Comparison of ENCODE assay signal across 7 cellular contexts in genomic region chr11:319465-320273, GRCh38. TPM values are rescaled to one million over a fixed set of nuclear protein-coding genes. Genes with fewer than 3 reads are reported as not detected.
DNase-seq lines count a peak whose midpoint lies in the region; ATAC-seq, FAIRE-seq and TF ChIP-seq lines count a peak whose summit lies in the region.
"Not testable (repeated sequence)": the region's sequence is repeated elsewhere in the genome, so short reads cannot be mapped to it uniquely, and the experiment has no call there.
"Had no signal": no experiment of that assay in that cellular context is flagged by ENCODE, and none has a peak within 500 bp of the region (broad histone marks: within the 10 kb centered on the region; RNA-seq: fewer than 3 reads in every experiment).

No MANE protein-coding gene starts in this region.

- H3K27ac ChIP-seq in SK-N-SH (ENCODE audit: low read depth in 2 of 2, low read length in 1 of 2) (peak overlapping the region in 1 of 2 experiments; percentile 22; a peak in 1 of 4 replicates), cardiac muscle cell (peak overlapping the region; percentile 86), stomach smooth muscle (ENCODE audit: low read length) (peak overlapping the region; percentile 93)
- H3K27ac ChIP-seq in GM12878 (ENCODE audit: control insufficient read depth, insufficient read depth): not testable (repeated sequence)

- DNase-seq in EH (ENCODE audit: low read depth): peak; percentile 40
- DNase-seq in SK-N-SH; GM12878 (ENCODE audit: low read depth, low spot score); cardiac muscle cell (ENCODE audit: low read depth in 1 of 2, low spot score in 1 of 2); naive B cell: not testable (repeated sequence)

- not testable (repeated sequence) for H3K4me1 ChIP-seq in SK-N-SH (ENCODE audit: control insufficient read depth in 1 of 2, insufficient read depth in 2 of 2, low read depth in 1 of 2, low read length in 1 of 2); GM12878 (ENCODE audit: control insufficient read depth, insufficient read depth, low read length)
- peaks cover 11% of the 10 kb centered on the region for H3K4me1 ChIP-seq in cardiac muscle cell (ENCODE audit: low read depth)
- H3K4me1 ChIP-seq in stomach smooth muscle (ENCODE audit: control insufficient read depth, insufficient read depth, low read length): peaks cover 24% of the 10 kb centered on the region

- H3K4me3 ChIP-seq in SK-N-SH (ENCODE audit: low read depth in 2 of 2, low read length in 1 of 2) (peak overlapping the region; percentile 41 to 47), GM12878 (peak overlapping the region; percentile 32; the same call in 1 of the 2 replicates), cardiac muscle cell (peak overlapping the region; percentile 38), stomach smooth muscle (ENCODE audit: low read length in 2 of 2) (peak overlapping the region; percentile 83 to 92)

- whole genome bisulfite sequencing in SK-N-SH (ENCODE audit: low lambda C conversion rate): 88% methylated on average over 13 of the region's 24 CpGs
- 91% methylated on average over 21 of the region's 24 CpGs for WGBS in GM12878 (ENCODE audit: insufficient coverage, insufficient replicate concordance, low lambda C conversion rate, missing lambda C conversion rate)

- peak overlapping the region; percentile 95 for H3K4me2 ChIP-seq in SK-N-SH
- peak overlapping the region; percentile 60 for H3K4me2 ChIP-seq in GM12878 (ENCODE audit: control insufficient read depth, insufficient read depth)

- H3K36me3 Mint-ChIP-seq in naive B cell: not testable (repeated sequence)

- peak overlapping the region in 5 of 6 donors; percentile 48 to 80 (median 69) for H3K27ac Mint-ChIP-seq in naive B cell

- H3K4me3 Mint-ChIP-seq in naive B cell: peak overlapping the region; percentile 68 to 88 (median 82)

- peak; percentile 2; the same call in 2 of the 3 replicates for ATAC-seq in GM12878
- ATAC-seq in naive B cell (ENCODE audit: low read depth in 2 of 2): not testable (repeated sequence)

- not testable (repeated sequence) for BruUV-seq in GM12878 (replicated peaks; lab: Mats Ljungman, UMichigan)

- RAD21 ChIA-PET in GM12878 (lab: Charles Lee; ENCODE audit: unreplicated experiment): interaction anchor here (0.8 kb wide), 1 partner anchor 11 kb away, joined by 3 read pairs; no protein-coding TSS in a partner anchor

- peak overlapping the region; percentile 59; the same call in 1 of the 2 replicates for H3K9ac ChIP-seq in SK-N-SH
- H3K9ac ChIP-seq in GM12878 (ENCODE audit: control insufficient read depth, insufficient read depth, low read length): not testable (repeated sequence)
- peak overlapping the region; percentile 78 to 98 for H3K9ac ChIP-seq in stomach smooth muscle (ENCODE audit: low read length in 2 of 2)

- peaks cover 19 to 43% (median 31%) of the 10 kb centered on the region in 3 donors for H3K4me1 Mint-ChIP-seq in naive B cell

- TF ChIP-seq POLR2A in GM12878 (IDR thresholded peaks at IDR 0.05; ENCODE audit: low read depth, low read length): not testable (repeated sequence)

- not testable (repeated sequence) for H3K27me3 ChIP-seq in SK-N-SH (ENCODE audit: insufficient read depth); GM12878 (replicated peaks in 1 of 2; ENCODE audit: control insufficient read depth in 2 of 2, insufficient read depth in 2 of 2, low read length in 1 of 2)
- peaks cover 22% of the 10 kb centered on the region for H3K27me3 ChIP-seq in cardiac muscle cell
- peaks cover 2 to 16% of the 10 kb centered on the region in 2 donors for H3K27me3 ChIP-seq in stomach smooth muscle (ENCODE audit: control insufficient read depth in 1 of 2, insufficient read depth in 2 of 2, low read length in 2 of 2)

- in situ Hi-C loops in GM12878 (cut with MboI): not testable (repeated sequence)

- H3K9me2 ChIP-seq in SK-N-SH: not testable (repeated sequence)

- H4K20me1 ChIP-seq in SK-N-SH (ENCODE audit: insufficient read depth); GM12878 (ENCODE audit: control insufficient read depth, insufficient read depth): not testable (repeated sequence)

- not testable (repeated sequence) for TF ChIP-seq RAD21 in SK-N-SH (IDR thresholded peaks at IDR 0.05; ENCODE audit: low read length); GM12878 (IDR thresholded peaks at IDR 0.05; ENCODE audit: insufficient read depth, low read depth, low read length)

- not testable (repeated sequence) for H3K79me2 ChIP-seq in SK-N-SH (ENCODE audit: insufficient read depth)
- peaks cover 34% of the 10 kb centered on the region for H3K79me2 ChIP-seq in GM12878 (ENCODE audit: control insufficient read depth, insufficient read depth, low read length)

- H2AFZ ChIP-seq in SK-N-SH (ENCODE audit: low read depth); GM12878 (ENCODE audit: control insufficient read depth, low read depth, low read length): not testable (repeated sequence)

- H3F3A ChIP-seq in SK-N-SH (replicated peaks; ENCODE audit: insufficient read depth): not testable (repeated sequence)

- POLR2A ChIA-PET in SK-N-SH (lab: Yijun Ruan, JAX): not testable (repeated sequence)
- POLR2A ChIA-PET in GM12878 (lab: Charles Lee): interaction anchor here (1.1 kb wide), 1 partner anchor 10 kb away, joined by 6 read pairs; no protein-coding TSS in a partner anchor

- H3K9me3 ChIP-seq in SK-N-SH; GM12878 (replicated peaks; ENCODE audit: control insufficient read depth, insufficient read depth, low read length); cardiac muscle cell (ENCODE audit: low read depth); stomach smooth muscle (ENCODE audit: control insufficient read depth in 2 of 2, low read length in 2 of 2): not testable (repeated sequence)

- H3K27me3 Mint-ChIP-seq in naive B cell: not testable (repeated sequence)

- SMC1A ChIA-PET in GM12878 (lab: Charles Lee; ENCODE audit: uncharacterized antibody, unreplicated experiment): not testable (repeated sequence)

- CTCF ChIA-PET in SK-N-SH (lab: Yijun Ruan, JAX); GM12878 (lab: Yijun Ruan, JAX): not testable (repeated sequence)

- TF ChIP-seq CTCF in SK-N-SH (IDR thresholded peaks at IDR 0.05); GM12878 (IDR thresholded peaks at IDR 0.05 in 2 of 3, conservative IDR thresholded peaks at IDR 0.05 in 1 of 3; ENCODE audit: control insufficient read depth in 2 of 3, extremely low read depth in 1 of 3, insufficient read depth in 1 of 3, low read depth in 3 of 3, low read length in 3 of 3); cardiac muscle cell (IDR thresholded peaks at IDR 0.05; ENCODE audit: low read depth, low read length): not testable (repeated sequence)

- FAIRE-seq in GM12878 (lab: Jason Lieb, UNC): not testable (repeated sequence)

- TF ChIP-seq EP300 in SK-N-SH (IDR thresholded peaks at IDR 0.05; ENCODE audit: borderline replicate concordance in 1 of 2, low read depth in 1 of 2, low read length in 1 of 2); GM12878 (IDR thresholded peaks at IDR 0.05; ENCODE audit: borderline replicate concordance in 1 of 2, control insufficient read depth in 1 of 2, low read depth in 2 of 2, low read length in 2 of 2): not testable (repeated sequence)

- not testable (repeated sequence) for H3K36me3 ChIP-seq in SK-N-SH (replicated peaks in 1 of 2; ENCODE audit: control insufficient read depth in 1 of 2, insufficient read depth in 2 of 2, low read length in 1 of 2); GM12878 (ENCODE audit: control insufficient read depth in 2 of 2, insufficient read depth in 2 of 2, low read length in 1 of 2); cardiac muscle cell; stomach smooth muscle (ENCODE audit: control insufficient read depth in 2 of 2, insufficient read depth in 2 of 2, low read length in 2 of 2)

- intact Hi-C loops in GM12878 (cut with micrococcal nuclease; ENCODE audit: unreplicated experiment): not testable (repeated sequence)

- H3K9me3 Mint-ChIP-seq in naive B cell: not testable (repeated sequence)

RNA-seq across cellular contexts. Expression of gene IFITM3, which starts 1.0 kb away (rescaled TPM):
- polyA plus RNA-seq in SK-N-SH (2012; rRNA removed) (229 and 326 TPM in 2 replicates), GM12878 (2011; rRNA removed) (0.58 and 0.98 TPM in 2 replicates), GM12878 (2014; fragmentation: Illumina TruSeq; extraction: Trizol) (1.5 TPM in 1 of 2 replicates, not detected in the other), GM12878 (2014; fragmentation: Nextera tagmentation; extraction: Ambion mirVana) (1 to 10 TPM; 2.1 to 2.3 TPM), GM12878 (2014; rRNA removed) (0.77 and 1.8 TPM in 2 replicates), GM12878 (2016; fragmentation: Nextera tagmentation; extraction: Ambion mirVana) (1 to 10 TPM; 2.2 to 3.6 TPM), cardiac muscle cell (498 and 585 TPM in 2 replicates), naive B cell (ENCODE audit: low read depth in 6 of 6) (100 to 1,000 TPM in 1 of 6 donors, 10 to 100 TPM in 3, 1 to 10 TPM in 1, under 1 TPM in 1; 0.71 to 178 (median 64.1) TPM)
- 148 and 237 TPM in 2 replicates for polyA plus RNA-seq in SK-N-SH (2012; cell fraction: cytosol; rRNA removed)
- 84.2 and 113 TPM in 2 replicates for polyA plus RNA-seq in SK-N-SH (2012; cell fraction: nucleus; rRNA removed)
- total RNA-seq in GM12878 (2013; cell fraction: nucleolus; rRNA removed): 0.61 TPM in 1 of 2 replicates, not detected in the other
- total RNA-seq in GM12878 (2014; rRNA removed) (0.33 and 1.3 TPM in 2 replicates), GM12878 (2014; rRNA removed; fragmentation: Illumina TruSeq; extraction: Trizol) (0.54 and 0.88 TPM in 2 replicates), GM12878 (2021) (2.5 and 3.0 TPM in 2 replicates), cardiac muscle cell (108 and 137 TPM in 2 replicates)
- 2.3 TPM for polyA plus RNA-seq in GM12878 (2011; ENCODE audit: low read depth)
- 0.54 and 1.2 TPM in 2 replicates for polyA plus RNA-seq in GM12878 (2011; cell fraction: cytosol; rRNA removed)
- polyA plus RNA-seq in GM12878 (2011; cell fraction: nucleus; rRNA removed): 1.2 and 1.6 TPM in 2 replicates
- polyA plus RNA-seq in GM12878 (2012): 2.1 and 2.4 TPM in 2 replicates
- not detected in 2 replicates for polyA minus RNA-seq in GM12878 (2011; rRNA and poly(A)+ RNA removed)
- 3.7 and 7.7 TPM in 2 replicates for polyA minus RNA-seq in GM12878 (2011; cell fraction: cytosol; rRNA and poly(A)+ RNA removed)
- polyA minus RNA-seq in GM12878 (2011; cell fraction: nucleus; rRNA and poly(A)+ RNA removed): 0.97 and 1.3 TPM in 2 replicates
- polyA plus RNA-seq: neural cell had no signal

RNA-seq across cellular contexts. Expression of gene IFITM1, which starts 5.8 kb away (rescaled TPM):
- polyA plus RNA-seq in SK-N-SH (2012; rRNA removed) (15.3 and 19.4 TPM in 2 replicates), GM12878 (2011; rRNA removed) (240 and 671 TPM in 2 replicates), GM12878 (2014; fragmentation: Illumina TruSeq; extraction: Trizol) (491 and 1,007 TPM in 2 replicates), GM12878 (2014; fragmentation: Nextera tagmentation; extraction: Ambion mirVana) (1,000 to 10,000 TPM; 1,771 to 2,788 TPM), GM12878 (2014; rRNA removed) (864 and 887 TPM in 2 replicates), GM12878 (2016; fragmentation: Nextera tagmentation; extraction: Ambion mirVana) (100 to 1,000 TPM; 456 to 479 TPM), cardiac muscle cell (74.3 and 154 TPM in 2 replicates), naive B cell (ENCODE audit: low read depth in 6 of 6) (100 to 1,000 TPM; 152 to 299 (median 164) TPM)
- polyA plus RNA-seq in SK-N-SH (2012; cell fraction: cytosol; rRNA removed): 10.6 and 12.6 TPM in 2 replicates
- 4.7 and 8.8 TPM in 2 replicates for polyA plus RNA-seq in SK-N-SH (2012; cell fraction: nucleus; rRNA removed)
- 166 and 177 TPM in 2 replicates for total RNA-seq in GM12878 (2013; cell fraction: nucleolus; rRNA removed)
- total RNA-seq in GM12878 (2014; rRNA removed) (543 and 574 TPM in 2 replicates), GM12878 (2014; rRNA removed; fragmentation: Illumina TruSeq; extraction: Trizol) (485 and 549 TPM in 2 replicates), GM12878 (2021) (396 and 453 TPM in 2 replicates), cardiac muscle cell (47.2 and 68.9 TPM in 2 replicates)
- 839 TPM for polyA plus RNA-seq in GM12878 (2011; ENCODE audit: low read depth)
- 1,141 and 1,225 TPM in 2 replicates for polyA plus RNA-seq in GM12878 (2011; cell fraction: cytosol; rRNA removed)
- 403 and 488 TPM in 2 replicates for polyA plus RNA-seq in GM12878 (2011; cell fraction: nucleus; rRNA removed)
- polyA plus RNA-seq in GM12878 (2012): 758 and 904 TPM in 2 replicates
- polyA minus RNA-seq in GM12878 (2011; rRNA and poly(A)+ RNA removed): 804 and 1,098 TPM in 2 replicates
- 178 and 190 TPM in 2 replicates for polyA minus RNA-seq in GM12878 (2011; cell fraction: cytosol; rRNA and poly(A)+ RNA removed)
- polyA minus RNA-seq in GM12878 (2011; cell fraction: nucleus; rRNA and poly(A)+ RNA removed): 183 and 217 TPM in 2 replicates

RNA-seq across cellular contexts. Expression of gene IFITM2, which starts 12.1 kb away (rescaled TPM):
- polyA plus RNA-seq in SK-N-SH (2012; rRNA removed): 398 and 518 TPM in 2 replicates
- 239 and 341 TPM in 2 replicates for polyA plus RNA-seq in SK-N-SH (2012; cell fraction: cytosol; rRNA removed)
- polyA plus RNA-seq in SK-N-SH (2012; cell fraction: nucleus; rRNA removed): 92.5 and 106 TPM in 2 replicates
- total RNA-seq in GM12878 (2013; cell fraction: nucleolus; rRNA removed): 32.0 and 32.3 TPM in 2 replicates
- total RNA-seq in GM12878 (2014; rRNA removed): 267 and 271 TPM in 2 replicates
- 295 and 327 TPM in 2 replicates for total RNA-seq in GM12878 (2014; rRNA removed; fragmentation: Illumina TruSeq; extraction: Trizol)
- 676 and 768 TPM in 2 replicates for total RNA-seq in GM12878 (2021)
- polyA plus RNA-seq in GM12878 (2011; ENCODE audit: low read depth): 582 TPM
- polyA plus RNA-seq in GM12878 (2011; rRNA removed): 116 and 205 TPM in 2 replicates
- polyA plus RNA-seq in GM12878 (2011; cell fraction: cytosol; rRNA removed): 159 and 247 TPM in 2 replicates
- 40.7 and 48.7 TPM in 2 replicates for polyA plus RNA-seq in GM12878 (2011; cell fraction: nucleus; rRNA removed)
- polyA plus RNA-seq in GM12878 (2012): 605 and 961 TPM in 2 replicates
- 422 and 741 TPM in 2 replicates for polyA plus RNA-seq in GM12878 (2014; fragmentation: Illumina TruSeq; extraction: Trizol)
- 1,000 to 10,000 TPM; 2,669 to 3,672 TPM for polyA plus RNA-seq in GM12878 (2014; fragmentation: Nextera tagmentation; extraction: Ambion mirVana)
- 611 and 755 TPM in 2 replicates for polyA plus RNA-seq in GM12878 (2014; rRNA removed)
- 100 to 1,000 TPM; 707 to 829 TPM for polyA plus RNA-seq in GM12878 (2016; fragmentation: Nextera tagmentation; extraction: Ambion mirVana)
- 67.7 and 77.6 TPM in 2 replicates for polyA minus RNA-seq in GM12878 (2011; rRNA and poly(A)+ RNA removed)
- 83.9 and 93.5 TPM in 2 replicates for polyA minus RNA-seq in GM12878 (2011; cell fraction: cytosol; rRNA and poly(A)+ RNA removed)
- 31.3 and 51.8 TPM in 2 replicates for polyA minus RNA-seq in GM12878 (2011; cell fraction: nucleus; rRNA and poly(A)+ RNA removed)
- 71.6 and 84.8 TPM in 2 replicates for total RNA-seq in cardiac muscle cell
- 267 and 368 TPM in 2 replicates for polyA plus RNA-seq in cardiac muscle cell
- 1,000 to 10,000 TPM in 4 of 6 donors, 100 to 1,000 TPM in 2; 915 to 1,467 (median 1,288) TPM for polyA plus RNA-seq in naive B cell (ENCODE audit: low read depth in 6 of 6)
- polyA plus RNA-seq: neural cell had no signal

RNA-seq across cellular contexts. Expression of gene IFITM5, which starts 20.3 kb away (rescaled TPM):
- polyA plus RNA-seq in SK-N-SH (2012; rRNA removed) (not detected in 2 replicates), GM12878 (2011; rRNA removed) (not detected in 2 replicates), GM12878 (2014; fragmentation: Illumina TruSeq; extraction: Trizol) (not detected in 2 replicates), GM12878 (2014; fragmentation: Nextera tagmentation; extraction: Ambion mirVana) (not detected), GM12878 (2014; rRNA removed) (not detected in 2 replicates), GM12878 (2016; fragmentation: Nextera tagmentation; extraction: Ambion mirVana) (not detected), cardiac muscle cell (0.41 TPM in 1 of 2 replicates, not detected in the other), naive B cell (ENCODE audit: low read depth in 6 of 6) (not detected)
- polyA plus RNA-seq in SK-N-SH (2012; cell fraction: cytosol; rRNA removed): not detected in 2 replicates
- not detected in 2 replicates for polyA plus RNA-seq in SK-N-SH (2012; cell fraction: nucleus; rRNA removed)
- not detected in 2 replicates for total RNA-seq in GM12878 (2013; cell fraction: nucleolus; rRNA removed)
- total RNA-seq in GM12878 (2014; rRNA removed) (not detected in 2 replicates), GM12878 (2014; rRNA removed; fragmentation: Illumina TruSeq; extraction: Trizol) (not detected in 2 replicates), GM12878 (2021) (not detected in 2 replicates), cardiac muscle cell (not detected in 2 replicates)
- not detected for polyA plus RNA-seq in GM12878 (2011; ENCODE audit: low read depth)
- polyA plus RNA-seq in GM12878 (2011; cell fraction: cytosol; rRNA removed): not detected in 2 replicates
- polyA plus RNA-seq in GM12878 (2011; cell fraction: nucleus; rRNA removed): not detected in 2 replicates
- polyA plus RNA-seq in GM12878 (2012): not detected in 2 replicates
- polyA minus RNA-seq in GM12878 (2011; rRNA and poly(A)+ RNA removed): not detected in 2 replicates
- not detected in 2 replicates for polyA minus RNA-seq in GM12878 (2011; cell fraction: cytosol; rRNA and poly(A)+ RNA removed)
- not detected in 2 replicates for polyA minus RNA-seq in GM12878 (2011; cell fraction: nucleus; rRNA and poly(A)+ RNA removed)
- polyA plus RNA-seq: neural cell had no signal

RNA-seq across cellular contexts. Expression of gene PGGHG, which starts 30.7 kb away (rescaled TPM):
- 19.9 and 26.5 TPM in 2 replicates for polyA plus RNA-seq in SK-N-SH (2012; rRNA removed)
- polyA plus RNA-seq in SK-N-SH (2012; cell fraction: cytosol; rRNA removed): 1.5 and 2.6 TPM in 2 replicates
- 251 and 265 TPM in 2 replicates for polyA plus RNA-seq in SK-N-SH (2012; cell fraction: nucleus; rRNA removed)
- total RNA-seq in GM12878 (2013; cell fraction: nucleolus; rRNA removed): 80.7 and 93.8 TPM in 2 replicates
- total RNA-seq in GM12878 (2014; rRNA removed): 3.5 and 3.9 TPM in 2 replicates
- 1.3 and 1.9 TPM in 2 replicates for total RNA-seq in GM12878 (2014; rRNA removed; fragmentation: Illumina TruSeq; extraction: Trizol)
- total RNA-seq in GM12878 (2021): 7.3 and 8.2 TPM in 2 replicates
- 13.0 TPM for polyA plus RNA-seq in GM12878 (2011; ENCODE audit: low read depth)
- polyA plus RNA-seq in GM12878 (2011; rRNA removed): 1.7 and 2.9 TPM in 2 replicates
- 2.1 and 4.4 TPM in 2 replicates for polyA plus RNA-seq in GM12878 (2011; cell fraction: cytosol; rRNA removed)
- polyA plus RNA-seq in GM12878 (2011; cell fraction: nucleus; rRNA removed): 82.4 and 97.9 TPM in 2 replicates
- polyA plus RNA-seq in GM12878 (2012): 34.6 and 36.7 TPM in 2 replicates
- polyA plus RNA-seq in GM12878 (2014; fragmentation: Illumina TruSeq; extraction: Trizol): 0.17 and 1.5 TPM in 2 replicates
- under 1 TPM; 0.10 to 0.27 TPM for polyA plus RNA-seq in GM12878 (2014; fragmentation: Nextera tagmentation; extraction: Ambion mirVana)
- polyA plus RNA-seq in GM12878 (2014; rRNA removed): 7.9 and 8.3 TPM in 2 replicates
- 1 to 10 TPM; 1.0 to 1.7 TPM for polyA plus RNA-seq in GM12878 (2016; fragmentation: Nextera tagmentation; extraction: Ambion mirVana)
- polyA minus RNA-seq in GM12878 (2011; rRNA and poly(A)+ RNA removed): 0.80 and 2.4 TPM in 2 replicates
- polyA minus RNA-seq in GM12878 (2011; cell fraction: cytosol; rRNA and poly(A)+ RNA removed): 0.80 and 1.1 TPM in 2 replicates
- 7.3 and 13.1 TPM in 2 replicates for polyA minus RNA-seq in GM12878 (2011; cell fraction: nucleus; rRNA and poly(A)+ RNA removed)
- 29.9 and 88.7 TPM in 2 replicates for total RNA-seq in cardiac muscle cell
- 33.1 and 42.4 TPM in 2 replicates for polyA plus RNA-seq in cardiac muscle cell
- 1 to 10 TPM; 3.4 to 8.3 (median 4.3) TPM for polyA plus RNA-seq in naive B cell (ENCODE audit: low read depth in 6 of 6)

Comparison
In these comparisons a context has a peak if more than half of its experiments do, and no peak if none do; other contexts are left out.
1. H3K4me3 ChIP-seq: peak in every context shown above with its lines; median percentile 88 in stomach smooth muscle; 44 in SK-N-SH; 38 in cardiac muscle cell; 32 in GM12878.